Comparison of ENCODE assay signal across 8 cellular contexts in genomic region chr3:49723631-49724551, GRCh38. TPM values are rescaled to one million over a fixed set of nuclear protein-coding genes. Genes with fewer than 3 reads are reported as not detected.
DNase-seq lines count a peak whose midpoint lies in the region; ATAC-seq and TF ChIP-seq lines count a peak whose summit lies in the region.

TSS of gene GMPPB (minus strand) at chr3:49723951. CDS start at chr3:49723726, 225 bp downstream.

- H3K27me3 ChIP-seq in Peyer's patch (no peaks in the 10 kb centered on the region), esophagus (ENCODE audit: control insufficient read depth in 1 of 2, insufficient read depth in 2 of 2, low read length in 2 of 2) (no peaks in the 10 kb centered on the region), muscle layer of colon (ENCODE audit: control insufficient read depth in 1 of 2, insufficient read depth in 2 of 2, low read length in 2 of 2) (no peaks in the 10 kb centered on the region)

- H3K9ac ChIP-seq in muscle layer of colon (ENCODE audit: low read length), result peak within 1 kb of the TSS; percentile 92

- DNase-seq in DMS79 treated with DMSO at 0.1 percent for 48 hours (lab: John Stamatoyannopoulos, UW) (peak; percentile 61), Peyer's patch (peak; percentile 95 to 99 (median 98))
- peak; percentile 86 for DNase-seq in activated T-cell treated with anti-CD3 and anti-CD28 coated beads, Interleukin-2, amount 50 U/mL, for 4 hours
- peak; percentile 81 to 84 for DNase-seq in stimulated activated CD8-positive, alpha-beta memory T cell treated with anti-CD3 and anti-CD28 coated beads, Interleukin-7, amount 100 ng/mL, for 1 hour (ENCODE audit: low read depth in 2 of 2)

- H3K4me3 ChIP-seq in Peyer's patch (peak within 1 kb of the TSS; percentile 83 to 99 (median 98)), esophagus (ENCODE audit: low read depth in 1 of 2, low read length in 2 of 2) (peak within 1 kb of the TSS; percentile 93 to 96), muscle layer of colon (ENCODE audit: low read depth in 1 of 2, low read length in 2 of 2) (peak within 1 kb of the TSS; percentile 94)

- peaks cover 12% of the 10 kb centered on the region for H3K36me3 Mint-ChIP-seq in activated T-cell treated with anti-CD3 and anti-CD28 coated beads, Interleukin-2, amount 50 U/mL, for 4 hours (ENCODE audit: insufficient read depth)

- WGBS in esophagus, 2 donors, result 1% methylated on average over 95 to 102 of the region's 102 CpGs

- peaks cover 30% of the 10 kb centered on the region for H3K4me1 Mint-ChIP-seq in activated T-cell treated with anti-CD3 and anti-CD28 coated beads, Interleukin-2, amount 50 U/mL, for 4 hours (ENCODE audit: low read depth)

- no peaks in the 10 kb centered on the region for H3K9me3 Mint-ChIP-seq in activated T-cell treated with anti-CD3 and anti-CD28 coated beads, Interleukin-2, amount 50 U/mL, for 4 hours

- H3K9me3 ChIP-seq in KOPT-K1 (ENCODE audit: insufficient read depth, low read length, poor library complexity, severe bottlenecking) (no peaks in the 10 kb centered on the region), Peyer's patch (no peaks in the 10 kb centered on the region), esophagus (ENCODE audit: control insufficient read depth in 2 of 2, insufficient read depth in 1 of 2, low read depth in 1 of 2, low read length in 1 of 2) (no peaks in the 10 kb centered on the region), muscle layer of colon (ENCODE audit: low read length) (no peaks in the 10 kb centered on the region)

- peak; percentile 72 for ATAC-seq in GM21786 (IDR thresholded peaks at IDR 0.05; ENCODE audit: unreplicated experiment)
- peak; percentile 87 to 89 for ATAC-seq in activated T-cell treated with anti-CD3 and anti-CD28 coated beads, Interleukin-2, amount 50 U/mL, for 4 hours

- H3K36me3 ChIP-seq in KOPT-K1 (ENCODE audit: insufficient read depth, low read length) (peaks cover 79% of the 10 kb centered on the region), Peyer's patch (peaks cover 0 to 44% (median 0%) of the 10 kb centered on the region in 3 donors), esophagus (ENCODE audit: control insufficient read depth in 2 of 2, insufficient read depth in 2 of 2, low read length in 1 of 2) (peaks cover 16 to 39% of the 10 kb centered on the region in 2 donors), muscle layer of colon (ENCODE audit: insufficient read depth, low read length) (peaks cover 48% of the 10 kb centered on the region)

- TF ChIP-seq POLR2A in Peyer's patch (IDR thresholded peaks at IDR 0.05), result peak; percentile 61 to 80

- H3K4me3 Mint-ChIP-seq in activated T-cell treated with anti-CD3 and anti-CD28 coated beads, Interleukin-2, amount 50 U/mL, for 4 hours, result peak within 1 kb of the TSS; percentile 94

- peaks cover 3 to 66% (median 13%) of the 10 kb centered on the region in 4 donors for H3K4me1 ChIP-seq in Peyer's patch
- H3K4me1 ChIP-seq in esophagus (ENCODE audit: control insufficient read depth in 2 of 2, insufficient read depth in 2 of 2, low read length in 1 of 2), result peaks cover 2 to 20% of the 10 kb centered on the region in 2 donors
- H3K4me1 ChIP-seq in muscle layer of colon (ENCODE audit: insufficient read depth, low read length), result peaks cover 21% of the 10 kb centered on the region

- TF ChIP-seq CTCF in Peyer's patch (IDR thresholded peaks at IDR 0.05), result no peak

- peak within 1 kb of the TSS; percentile 79 for H3K27ac ChIP-seq in KOPT-K1 (ENCODE audit: low read depth, low read length, poor library complexity, severe bottlenecking)
- peak within 1 kb of the TSS; percentile 96 to 100 (median 98) for H3K27ac ChIP-seq in Peyer's patch
- peak within 1 kb of the TSS; percentile 95 to 98 for H3K27ac ChIP-seq in esophagus (ENCODE audit: low read depth in 2 of 2, low read length in 1 of 2)
- H3K27ac ChIP-seq in muscle layer of colon (ENCODE audit: low read depth, low read length), result peak within 1 kb of the TSS; percentile 96

- H3K27me3 Mint-ChIP-seq in activated T-cell treated with anti-CD3 and anti-CD28 coated beads, Interleukin-2, amount 50 U/mL, for 4 hours (ENCODE audit: low read depth), result no peaks in the 10 kb centered on the region

RNA-seq across cellular contexts. Expression of gene GMPPB, which starts in this region (rescaled TPM):
- total RNA-seq in Peyer's patch, result 10 to 100 TPM; 35.4 to 46.4 (median 40.7) TPM
- 10 to 100 TPM; 67.0 to 71.8 (median 67.4) TPM for total RNA-seq in activated T-cell treated with anti-CD3 and anti-CD28 coated beads, Interleukin-2, amount 50 U/mL, for 4 hours
- polyA plus RNA-seq in esophagus, result 10 to 100 TPM; 17.7 to 32.1 TPM

Comparison
In these comparisons a context has a peak if more than half of its experiments do, and no peak if none do; other contexts are left out.
1. Peak in every context shown above with its lines: DNase-seq, ATAC-seq, H3K4me3 ChIP-seq and H3K27ac ChIP-seq.